Comparison of ENCODE assay signal across 14 cellular contexts in the genomic region with DNA sequence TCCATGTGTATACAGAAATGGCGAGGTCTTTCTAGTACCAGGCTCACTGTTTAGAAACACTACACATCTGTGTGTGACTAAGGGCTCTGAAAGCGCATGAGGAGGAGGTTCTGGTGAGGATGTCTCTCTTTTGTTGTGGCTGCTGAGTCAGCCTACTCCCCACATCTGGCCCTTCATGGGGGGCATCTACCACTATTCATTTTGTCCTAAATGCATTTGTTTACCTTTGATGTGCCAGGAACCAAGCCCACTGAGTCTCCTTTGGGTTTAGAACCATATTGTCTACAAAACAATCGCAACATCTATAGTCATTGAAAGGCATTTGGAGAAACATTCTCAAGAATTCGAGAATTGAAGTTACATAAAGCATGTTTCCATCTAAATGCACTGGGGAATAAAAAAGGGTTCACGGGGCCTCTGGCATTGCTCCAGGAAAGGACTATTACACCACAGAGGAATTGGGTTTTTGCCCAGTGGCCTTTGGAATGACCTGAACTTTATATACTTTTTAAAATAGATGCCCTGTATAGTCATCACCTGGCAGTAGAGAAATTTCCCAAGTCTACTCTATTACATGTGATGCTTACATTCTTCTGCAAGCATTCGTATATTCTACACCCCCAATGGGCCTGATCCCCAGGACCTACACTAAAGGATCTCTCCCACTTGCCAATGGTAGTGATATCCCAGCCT. TPM values are rescaled to one million over a fixed set of nuclear protein-coding genes. Genes with fewer than 3 reads are reported as not detected.
A peak's percentile ranks its signal among the peaks of the same experiment; 100 is the strongest.
DNase-seq lines count a peak whose midpoint lies in the region; ATAC-seq, FAIRE-seq and TF ChIP-seq lines count a peak whose summit lies in the region.
"Had no signal": no experiment of that assay in that cellular context is flagged by ENCODE, and none has a peak within 500 bp of the region (broad histone marks: within the 10 kb centered on the region; RNA-seq: fewer than 3 reads in every experiment).

No MANE protein-coding gene starts in this region.

- peaks cover 37% of the 10 kb centered on the region for H3K27me3 ChIP-seq in DND-41 (ENCODE audit: insufficient read depth, low read length, poor library complexity)

- H3K79me2 ChIP-seq in DND-41 (ENCODE audit: insufficient read depth, low read length), result no peaks in the 10 kb centered on the region

- no peak overlapping the region for H3K9ac ChIP-seq in DND-41 (ENCODE audit: low read depth, low read length)

- TF ChIP-seq CTCF in DND-41 (IDR thresholded peaks at IDR 0.05; ENCODE audit: borderline replicate concordance, extremely low read depth, low read length, poor library complexity, severe bottlenecking), result no peak
- TF ChIP-seq CTCF in choroid plexus epithelial cell (conservative IDR thresholded peaks at IDR 0.05; ENCODE audit: low read depth, low read length), result no peak
- TF ChIP-seq CTCF in mucosa of descending colon (IDR thresholded peaks at IDR 0.05), result no peak

- H4K20me1 ChIP-seq in DND-41 (ENCODE audit: insufficient read depth, low read length), result no peaks in the 10 kb centered on the region

- no peak for FAIRE-seq in HTR-8/SVneo (lab: Jason Lieb, UNC)
- FAIRE-seq: frontal cortex had no signal

- intact Hi-C loops in mucosa of descending colon (cut with DNase I, micrococcal nuclease), result no loop called here

- no peak overlapping the region for H3K4me2 ChIP-seq in DND-41 (ENCODE audit: insufficient read depth, low read length)

- no peak overlapping the region for H3K27ac ChIP-seq in DND-41 (ENCODE audit: low read length)
- H3K27ac ChIP-seq: thoracic aorta had no signal

- DNase-seq in DND-41 (no peak), LHCN-M2 (ENCODE audit: low read depth) (peak; percentile 55), choroid plexus epithelial cell (ENCODE audit: low read depth) (peak; percentile 90), mucosa of descending colon (peak in 1 of 3 donors; percentile 63), HuH-7 (ENCODE audit: low spot score) (no peak), D341Med (ENCODE audit: low spot score) (no peak), HTR-8/SVneo (ENCODE audit: insufficient read length, low spot score) (no peak)
- DNase-seq: anterior cingulate cortex; CD4-positive, alpha-beta memory T cell; left ventricle myocardium superior; NCI-H1417 had no signal

- H3K4me1 ChIP-seq in DND-41 (ENCODE audit: insufficient read depth, low read length) (no peaks in the 10 kb centered on the region), mucosa of descending colon (ENCODE audit: low read depth) (no peaks in the 10 kb centered on the region)

- H3K36me3 ChIP-seq in DND-41 (ENCODE audit: insufficient read depth, low read length) (no peaks in the 10 kb centered on the region), mucosa of descending colon (ENCODE audit: low read depth) (no peaks in the 10 kb centered on the region)
- H3K36me3 ChIP-seq: thoracic aorta had no signal

- H3K9me3 ChIP-seq in DND-41 (ENCODE audit: insufficient read depth, low read length, severe bottlenecking) (no peaks in the 10 kb centered on the region), mucosa of descending colon (no peaks in the 10 kb centered on the region)
- H3K9me3 ChIP-seq: thoracic aorta had no signal

- H3K4me3 ChIP-seq in DND-41 (ENCODE audit: low read depth in 1 of 2, low read length in 2 of 2), result no peak overlapping the region
- H3K4me3 ChIP-seq in choroid plexus epithelial cell (ENCODE audit: low read depth, low read length), result no peak overlapping the region
- H3K4me3 ChIP-seq in mucosa of descending colon, result no peak overlapping the region
- H3K4me3 ChIP-seq: thoracic aorta had no signal

- H2AFZ ChIP-seq in DND-41 (ENCODE audit: low read depth, low read length), result no peak overlapping the region

- peak; percentile 48; the same call in 1 of the 3 replicates for ATAC-seq in DND-41 (ENCODE audit: insufficient read depth, low read depth)
- ATAC-seq in mucosa of descending colon, result peak; percentile 53
- no peak for ATAC-seq in GM19452 (IDR thresholded peaks at IDR 0.05; ENCODE audit: unreplicated experiment)
- ATAC-seq: left ventricle myocardium superior had no signal

RNA-seq across cellular contexts. Expression of gene ADORA3, which starts 35.1 kb away (rescaled TPM):
- total RNA-seq in LHCN-M2 (2014; rRNA removed) (not detected in 2 replicates), mucosa of descending colon (1 to 10 TPM; 1.3 to 8.4 (median 7.5) TPM)
- polyA plus RNA-seq in LHCN-M2 (2012), result not detected

RNA-seq across cellular contexts. Expression of gene TMIGD3, which starts 35.1 kb away (rescaled TPM):
- total RNA-seq in LHCN-M2 (2014; rRNA removed), result not detected in 2 replicates
- not detected for polyA plus RNA-seq in LHCN-M2 (2012)
- 1 to 10 TPM in 2 of 3 donors, under 1 TPM in 1; 0.87 to 5.0 (median 3.5) TPM for total RNA-seq in mucosa of descending colon
- total RNA-seq: CD4-positive, alpha-beta memory T cell had no signal
- polyA plus RNA-seq: CD4-positive, alpha-beta memory T cell had no signal

Comparison
In these comparisons a context has a peak if more than half of its experiments do, and no peak if none do; other contexts are left out.
1. DNase-seq: peak in LHCN-M2 (single experiment) and choroid plexus epithelial cell (single experiment); none in DND-41 (single experiment), HuH-7 (single experiment), D341Med (single experiment) and HTR-8/SVneo (single experiment).